Comparison of ENCODE assay signal across 2 cellular contexts in genomic region chr18:59517446-59518171, GRCh38.
TF ChIP-seq lines count a peak whose summit lies in the region.

No MANE protein-coding gene starts in this region.

TF ChIP-seq in Ishikawa, 13 proteins besides CTCF, POLR2A, EP300 and RAD21 (continued from another document):
- TF ChIP-seq, protein P1, sequence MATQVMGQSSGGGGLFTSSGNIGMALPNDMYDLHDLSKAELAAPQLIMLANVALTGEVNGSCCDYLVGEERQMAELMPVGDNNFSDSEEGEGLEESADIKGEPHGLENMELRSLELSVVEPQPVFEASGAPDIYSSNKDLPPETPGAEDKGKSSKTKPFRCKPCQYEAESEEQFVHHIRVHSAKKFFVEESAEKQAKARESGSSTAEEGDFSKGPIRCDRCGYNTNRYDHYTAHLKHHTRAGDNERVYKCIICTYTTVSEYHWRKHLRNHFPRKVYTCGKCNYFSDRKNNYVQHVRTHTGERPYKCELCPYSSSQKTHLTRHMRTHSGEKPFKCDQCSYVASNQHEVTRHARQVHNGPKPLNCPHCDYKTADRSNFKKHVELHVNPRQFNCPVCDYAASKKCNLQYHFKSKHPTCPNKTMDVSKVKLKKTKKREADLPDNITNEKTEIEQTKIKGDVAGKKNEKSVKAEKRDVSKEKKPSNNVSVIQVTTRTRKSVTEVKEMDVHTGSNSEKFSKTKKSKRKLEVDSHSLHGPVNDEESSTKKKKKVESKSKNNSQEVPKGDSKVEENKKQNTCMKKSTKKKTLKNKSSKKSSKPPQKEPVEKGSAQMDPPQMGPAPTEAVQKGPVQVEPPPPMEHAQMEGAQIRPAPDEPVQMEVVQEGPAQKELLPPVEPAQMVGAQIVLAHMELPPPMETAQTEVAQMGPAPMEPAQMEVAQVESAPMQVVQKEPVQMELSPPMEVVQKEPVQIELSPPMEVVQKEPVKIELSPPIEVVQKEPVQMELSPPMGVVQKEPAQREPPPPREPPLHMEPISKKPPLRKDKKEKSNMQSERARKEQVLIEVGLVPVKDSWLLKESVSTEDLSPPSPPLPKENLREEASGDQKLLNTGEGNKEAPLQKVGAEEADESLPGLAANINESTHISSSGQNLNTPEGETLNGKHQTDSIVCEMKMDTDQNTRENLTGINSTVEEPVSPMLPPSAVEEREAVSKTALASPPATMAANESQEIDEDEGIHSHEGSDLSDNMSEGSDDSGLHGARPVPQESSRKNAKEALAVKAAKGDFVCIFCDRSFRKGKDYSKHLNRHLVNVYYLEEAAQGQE (IDR thresholded peaks at IDR 0.05; ENCODE audit: low read depth), result peak; percentile 88

TF ChIP-seq in GM12878, 131 proteins besides CTCF, POLR2A, EP300 and RAD21 (continued from another document):
- no peak for TF ChIP-seq NKRF (conservative IDR thresholded peaks at IDR 0.05)
